7 cellular contexts compared by ENCODE assay signal in genomic region chr9:131709010-131709409, GRCh38. TPM values are rescaled to one million over a fixed set of nuclear protein-coding genes. Genes with fewer than 3 reads are reported as not detected.
DNase-seq lines count a peak whose midpoint lies in the region; ATAC-seq and TF ChIP-seq lines count a peak whose summit lies in the region.
"Not testable (repeated sequence)": the region's sequence is repeated elsewhere in the genome, so short reads cannot be mapped to it uniquely, and the experiment has no call there.

No MANE protein-coding gene starts in this region.

- not testable (repeated sequence) for H3K9me3 ChIP-seq in effector memory CD4-positive, alpha-beta T cell (ENCODE audit: control insufficient read depth, low read length); right cardiac atrium (ENCODE audit: control insufficient read depth, low read length)

- H3K27ac ChIP-seq in effector memory CD4-positive, alpha-beta T cell (ENCODE audit: insufficient read depth, low read length, poor library complexity, severe bottlenecking), result peak overlapping the region; percentile 87
- peak overlapping the region; percentile 93 for H3K27ac ChIP-seq in right cardiac atrium (ENCODE audit: low read length)

- H3K4me1 Mint-ChIP-seq in HFFc6 (ENCODE audit: low read depth) (peaks cover 78% of the 10 kb centered on the region), natural killer cell (peaks cover 80 to 82% of the 10 kb centered on the region in 2 donors)
- H3K4me1 Mint-ChIP-seq in activated CD4-positive, alpha-beta T cell treated with anti-CD3 and anti-CD28 coated beads for 36 hours, result peaks cover 90% of the 10 kb centered on the region
- peaks cover 90% of the 10 kb centered on the region for H3K4me1 Mint-ChIP-seq in activated naive CD8-positive, alpha-beta T cell treated with anti-CD3 and anti-CD28 coated beads, Interleukin-2, amount 50 U/mL, for 24 hours
- H3K4me1 Mint-ChIP-seq in stimulated activated effector memory CD8-positive, alpha-beta T cell treated with anti-CD3 and anti-CD28 coated beads, Interleukin-12 subunit alpha, Interleukin-12 subunit beta, amount 100 ng/mL, for 72 hours, result peaks cover 85% of the 10 kb centered on the region

- H3K36me3 Mint-ChIP-seq in HFFc6 (ENCODE audit: low read depth); activated naive CD8-positive, alpha-beta T cell treated with anti-CD3 and anti-CD28 coated beads, Interleukin-2, amount 50 U/mL, for 24 hours (ENCODE audit: low read depth); natural killer cell: not testable (repeated sequence)
- H3K36me3 Mint-ChIP-seq in activated CD4-positive, alpha-beta T cell treated with anti-CD3 and anti-CD28 coated beads for 36 hours (ENCODE audit: low read depth), result peaks cover 21% of the 10 kb centered on the region
- H3K36me3 Mint-ChIP-seq in stimulated activated effector memory CD8-positive, alpha-beta T cell treated with anti-CD3 and anti-CD28 coated beads, Interleukin-12 subunit alpha, Interleukin-12 subunit beta, amount 100 ng/mL, for 72 hours, result peaks cover 67% of the 10 kb centered on the region

- POLR2A ChIA-PET in activated CD4-positive, alpha-beta T cell treated with anti-CD3 and anti-CD28 coated beads for 36 hours (lab: Charles Lee), result interaction anchor here (1.2 to 2.9 kb wide), 4 partner anchors 17 to 67 kb away, joined by 3 to 9 read pairs (median 5); no protein-coding TSS in a partner anchor

- H3K27ac Mint-ChIP-seq in HFFc6, result peak overlapping the region; percentile 74
- peak overlapping the region; percentile 90 for H3K27ac Mint-ChIP-seq in activated CD4-positive, alpha-beta T cell treated with anti-CD3 and anti-CD28 coated beads for 36 hours
- H3K27ac Mint-ChIP-seq in activated naive CD8-positive, alpha-beta T cell treated with anti-CD3 and anti-CD28 coated beads, Interleukin-2, amount 50 U/mL, for 24 hours, result peak overlapping the region; percentile 64
- H3K27ac Mint-ChIP-seq in natural killer cell, result peak overlapping the region; percentile 86 to 92
- peak overlapping the region; percentile 99 for H3K27ac Mint-ChIP-seq in stimulated activated effector memory CD8-positive, alpha-beta T cell treated with anti-CD3 and anti-CD28 coated beads, Interleukin-12 subunit alpha, Interleukin-12 subunit beta, amount 100 ng/mL, for 72 hours

- H3K4me1 ChIP-seq in effector memory CD4-positive, alpha-beta T cell (ENCODE audit: control insufficient read depth, insufficient read depth, low read length, poor library complexity, severe bottlenecking), result peaks cover 43% of the 10 kb centered on the region
- peaks cover 14% of the 10 kb centered on the region for H3K4me1 ChIP-seq in right cardiac atrium (ENCODE audit: control insufficient read depth, insufficient read depth, low read length)

- H3K36me3 ChIP-seq in effector memory CD4-positive, alpha-beta T cell (ENCODE audit: control insufficient read depth, insufficient read depth, low read length), result not testable (repeated sequence)

- H3K27me3 ChIP-seq in effector memory CD4-positive, alpha-beta T cell (replicated peaks; ENCODE audit: control insufficient read depth, insufficient read depth, low read length, poor library complexity, severe bottlenecking); right cardiac atrium (ENCODE audit: control insufficient read depth, insufficient read depth): not testable (repeated sequence)

- H3K9me3 Mint-ChIP-seq in HFFc6; activated CD4-positive, alpha-beta T cell treated with anti-CD3 and anti-CD28 coated beads for 36 hours (ENCODE audit: low read depth); activated naive CD8-positive, alpha-beta T cell treated with anti-CD3 and anti-CD28 coated beads, Interleukin-2, amount 50 U/mL, for 24 hours; natural killer cell; stimulated activated effector memory CD8-positive, alpha-beta T cell treated with anti-CD3 and anti-CD28 coated beads, Interleukin-12 subunit alpha, Interleukin-12 subunit beta, amount 100 ng/mL, for 72 hours: not testable (repeated sequence)

- not testable (repeated sequence) for H3K27me3 Mint-ChIP-seq in HFFc6 (ENCODE audit: insufficient read depth); activated CD4-positive, alpha-beta T cell treated with anti-CD3 and anti-CD28 coated beads for 36 hours; activated naive CD8-positive, alpha-beta T cell treated with anti-CD3 and anti-CD28 coated beads, Interleukin-2, amount 50 U/mL, for 24 hours; natural killer cell (ENCODE audit: low read depth in 2 of 2)

- CTCF ChIA-PET in activated CD4-positive, alpha-beta T cell treated with anti-CD3 and anti-CD28 coated beads for 36 hours (lab: Charles Lee), result interaction anchor here (0.7 to 2.4 kb wide), 6 partner anchors 10 to 109 kb away, joined by 3 to 15 read pairs (median 8); no protein-coding TSS in a partner anchor

- intact Hi-C loops in activated CD4-positive, alpha-beta T cell treated with anti-CD3 and anti-CD28 coated beads for 36 hours (cut with DNase I, micrococcal nuclease), result loop anchor here in 1 of 2 experiments (1.0 kb wide), 1 partner anchor 31 kb away; no protein-coding TSS in a partner anchor
- intact Hi-C loops in right cardiac atrium (cut with DNase I); natural killer cell (cut with micrococcal nuclease): not testable (repeated sequence)

- WGBS in right cardiac atrium, result 65% methylated on average over 10 of the region's 10 CpGs

- H3K4me3 Mint-ChIP-seq in HFFc6; activated naive CD8-positive, alpha-beta T cell treated with anti-CD3 and anti-CD28 coated beads, Interleukin-2, amount 50 U/mL, for 24 hours; natural killer cell: not testable (repeated sequence)
- H3K4me3 Mint-ChIP-seq in activated CD4-positive, alpha-beta T cell treated with anti-CD3 and anti-CD28 coated beads for 36 hours, result peak overlapping the region; percentile 53
- peak overlapping the region; percentile 59 for H3K4me3 Mint-ChIP-seq in stimulated activated effector memory CD8-positive, alpha-beta T cell treated with anti-CD3 and anti-CD28 coated beads, Interleukin-12 subunit alpha, Interleukin-12 subunit beta, amount 100 ng/mL, for 72 hours

- not testable (repeated sequence) for TF ChIP-seq CTCF in HFFc6 (IDR thresholded peaks at IDR 0.05); natural killer cell (IDR thresholded peaks at IDR 0.05)

- not testable (repeated sequence) for H3K4me3 ChIP-seq in effector memory CD4-positive, alpha-beta T cell (ENCODE audit: insufficient read depth, low read depth, low read length, poor library complexity, severe bottlenecking)
- peak overlapping the region; percentile 61 for H3K4me3 ChIP-seq in right cardiac atrium (ENCODE audit: low read length)

- not testable (repeated sequence) for ATAC-seq in activated CD4-positive, alpha-beta T cell treated with anti-CD3 and anti-CD28 coated beads for 36 hours; activated naive CD8-positive, alpha-beta T cell treated with anti-CD3 and anti-CD28 coated beads, Interleukin-2, amount 50 U/mL, for 24 hours; right cardiac atrium; natural killer cell; stimulated activated effector memory CD8-positive, alpha-beta T cell treated with anti-CD3 and anti-CD28 coated beads, Interleukin-12 subunit alpha, Interleukin-12 subunit beta, amount 100 ng/mL, for 72 hours

- not testable (repeated sequence) for DNase-seq in HFFc6; activated CD4-positive, alpha-beta T cell treated with anti-CD3 and anti-CD28 coated beads for 36 hours; activated naive CD8-positive, alpha-beta T cell treated with anti-CD3 and anti-CD28 coated beads, Interleukin-2, amount 50 U/mL, for 24 hours; effector memory CD4-positive, alpha-beta T cell; right cardiac atrium; natural killer cell; stimulated activated effector memory CD8-positive, alpha-beta T cell treated with anti-CD3 and anti-CD28 coated beads, Interleukin-12 subunit alpha, Interleukin-12 subunit beta, amount 100 ng/mL, for 72 hours (ENCODE audit: low spot score in 2 of 2)

RNA-seq across cellular contexts. Expression of gene RAPGEF1, which starts 30.9 kb away (rescaled TPM):
- 10 to 100 TPM; 38.6 to 46.6 (median 42.3) TPM for total RNA-seq in HFFc6 (2021; fragmentation: NEBNext Ultra II Directional; extraction: Animal tissue kit (Norgen Biotek cat#: 25700))
- 100 to 1,000 TPM in 1 of 2 experiments, 10 to 100 TPM in 1; 86.7 to 108 TPM for total RNA-seq in activated CD4-positive, alpha-beta T cell treated with anti-CD3 and anti-CD28 coated beads for 36 hours
- total RNA-seq in right cardiac atrium, result 100 to 1,000 TPM in 1 of 4 donors, 10 to 100 TPM in 3; 82.3 to 100 (median 93.0) TPM
- 58.5 TPM for polyA plus RNA-seq in right cardiac atrium
- 100 to 1,000 TPM; 210 to 224 (median 222) TPM for total RNA-seq in natural killer cell
